ENCODE assay signal across 8 cellular contexts in genomic region chr10:93813507-93814465, GRCh38. TPM values are rescaled to one million over a fixed set of nuclear protein-coding genes. Genes with fewer than 3 reads are reported as not detected.
A peak's percentile ranks its signal among the peaks of the same experiment; 100 is the strongest.
DNase-seq lines count a peak whose midpoint lies in the region; ATAC-seq and TF ChIP-seq lines count a peak whose summit lies in the region.

No MANE protein-coding gene starts in this region.

- POLR2A ChIA-PET in T-cell (lab: Charles Lee): no interaction called here
- POLR2A ChIA-PET in MCF 10A (lab: Yijun Ruan, JAX): interaction anchor here (0.7 to 2.5 kb wide), 2 partner anchors 112 to 322 kb away, joined by 3 to 44 read pairs; partner anchors contain the start of gene FRA10AC1

- peak; percentile 16 to 47 for DNase-seq in activated CD4-positive, alpha-beta T cell treated with anti-CD3 and anti-CD28 coated beads for 24 hours (ENCODE audit: low read depth in 2 of 2)
- no peak for DNase-seq in activated CD4-positive, alpha-beta T cell treated with anti-CD3 and anti-CD28 coated beads for 1 hour
- peak; percentile 74 for DNase-seq in HT-29 (ENCODE audit: low spot score)
- DNase-seq in T-cell: peak in 20 of 34 experiments; percentile 2 to 22 (median 12)
- DNase-seq in MCF 10A (ENCODE audit: unreplicated experiment): peak; percentile 61
- DNase-seq in kidney glomerular epithelial cell (lab: John Stamatoyannopoulos, UW): peak; percentile 43
- peak; percentile 14 to 47 (median 19) for DNase-seq in stimulated activated CD4-positive, alpha-beta T cell treated with anti-CD3 and anti-CD28 coated beads, TNF-alpha, amount 100 ng/mL, for 48 hours (ENCODE audit: low read depth in 3 of 3)
- no peak for DNase-seq in middle frontal gyrus (ENCODE audit: extremely low spot score, low spot score)

- CTCF ChIA-PET in T-cell (lab: Charles Lee) (interaction anchor here in 1 of 2 donors (0.9 kb wide), 1 partner anchor 107 kb away, joined by 3 read pairs; no protein-coding TSS in a partner anchor), MCF 10A (lab: Yijun Ruan, JAX) (interaction anchor here (0.6 to 4.8 kb wide), 23 partner anchors 9 to 1893 kb away, joined by 3 to 83 read pairs (median 4); partner anchors contain the start of gene FRA10AC1)

- H3K27me3 Mint-ChIP-seq in T-cell (peaks cover 38 to 47% of the 10 kb centered on the region in 2 donors), MCF 10A (ENCODE audit: insufficient read depth, unreplicated experiment) (peaks cover 23% of the 10 kb centered on the region)

- ATAC-seq in T-cell (replicated peaks in 1 of 4): peak in 2 of 4 experiments; percentile 42 to 49

- no peak overlapping the region for H3K27ac Mint-ChIP-seq in T-cell
- no peak overlapping the region for H3K27ac Mint-ChIP-seq in MCF 10A (ENCODE audit: low read depth, unreplicated experiment)

- BruUV-seq in MCF 10A (replicated peaks; lab: Mats Ljungman, UMichigan): no TSS peak

- peak; percentile 46 for TF ChIP-seq CTCF in MCF 10A (IDR thresholded peaks at IDR 0.05; ENCODE audit: unreplicated experiment)

- H3K4me3 Mint-ChIP-seq in T-cell: no peak overlapping the region
- H3K4me3 Mint-ChIP-seq in MCF 10A (ENCODE audit: unreplicated experiment): no peak overlapping the region

- no peaks in the 10 kb centered on the region for H3K9me3 Mint-ChIP-seq in T-cell
- H3K9me3 Mint-ChIP-seq in MCF 10A (ENCODE audit: unreplicated experiment): no peaks in the 10 kb centered on the region

- H3K4me1 Mint-ChIP-seq in T-cell (peaks cover 2 to 9% (median 6%) of the 10 kb centered on the region in 3 donors), MCF 10A (ENCODE audit: insufficient read depth, unreplicated experiment) (peaks cover 19% of the 10 kb centered on the region)

- intact Hi-C loops in MCF 10A (cut with micrococcal nuclease): loop anchor here (10.0 kb wide), 1 partner anchor 631 kb away; no protein-coding TSS in a partner anchor

- H3K36me3 Mint-ChIP-seq in T-cell (no peaks in the 10 kb centered on the region), MCF 10A (ENCODE audit: insufficient read depth, unreplicated experiment) (no peaks in the 10 kb centered on the region)

RNA-seq across cellular contexts. Expression of gene LGI1, which starts 56.0 kb away (rescaled TPM):
- not detected in 2 replicates for total RNA-seq in HT-29 (2014; rRNA removed; shearing (Covaris generic))
- total RNA-seq in T-cell: not detected
- total RNA-seq in MCF 10A (2022): not detected in 2 replicates

Comparison
In these comparisons a context has a peak if more than half of its experiments do, and no peak if none do; other contexts are left out.
1. DNase-seq: peak in activated CD4-positive, alpha-beta T cell treated with anti-CD3 and anti-CD28 coated beads for 24 hours (2 of 2), HT-29 (single experiment), T-cell (20 of 34), MCF 10A (single experiment), kidney glomerular epithelial cell (single experiment) and stimulated activated CD4-positive, alpha-beta T cell treated with anti-CD3 and anti-CD28 coated beads, TNF-alpha, amount 100 ng/mL, for 48 hours (3 of 3); none in activated CD4-positive, alpha-beta T cell treated with anti-CD3 and anti-CD28 coated beads for 1 hour (single experiment) and middle frontal gyrus (single experiment).